9 cellular contexts compared by ENCODE assay signal in the genomic region with DNA sequence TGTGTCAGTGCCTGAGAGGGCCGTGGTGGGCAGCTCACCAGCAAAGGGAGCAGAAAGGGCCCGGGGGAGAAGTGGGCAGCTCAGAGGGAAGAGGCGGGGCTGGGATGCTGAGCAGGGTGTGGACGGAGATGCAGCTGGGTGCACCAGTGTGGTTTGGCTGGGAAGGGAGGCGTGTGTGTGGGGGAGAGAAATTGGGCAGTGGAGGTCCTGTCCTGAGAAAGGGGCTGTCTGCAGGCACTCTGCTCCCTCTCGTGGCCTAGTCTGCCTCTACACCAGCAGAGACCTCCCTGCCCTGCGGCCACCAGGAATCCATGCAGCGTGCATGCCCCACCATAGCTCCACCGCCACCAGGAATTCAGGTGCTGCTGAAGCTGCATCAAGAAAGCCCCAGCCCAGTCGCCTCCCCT. TPM values are rescaled to one million over a fixed set of nuclear protein-coding genes. Genes with fewer than 3 reads are reported as not detected.
A peak's percentile ranks its signal among the peaks of the same experiment; 100 is the strongest.
DNase-seq lines count a peak whose midpoint lies in the region; ATAC-seq and TF ChIP-seq lines count a peak whose summit lies in the region.
"Had no signal": no experiment of that assay in that cellular context is flagged by ENCODE, and none has a peak within 500 bp of the region (broad histone marks: within the 10 kb centered on the region; RNA-seq: fewer than 3 reads in every experiment).

No MANE protein-coding gene starts in this region.

- DNase-seq in AG10803 (ENCODE audit: low read depth) (peak; percentile 17), OCI-M1 (lab: John Stamatoyannopoulos, UW) (peak; percentile 2), fibroblast of pulmonary artery (ENCODE audit: low read depth) (peak; percentile 38), ascending aorta (ENCODE audit: low spot score in 2 of 2) (no peak), NCI-H2029 treated with DMSO at 0.1 percent for 48 hours (lab: John Stamatoyannopoulos, UW) (no peak), NCI-H1417 treated with DMSO at 0.1 percent for 48 hours (lab: John Stamatoyannopoulos, UW) (no peak)
- DNase-seq: activated gamma-delta T cell treated with Interleukin-2 at 50 U/mL for 16 hours had no signal

- H3K27ac ChIP-seq in ascending aorta = no peak overlapping the region

- ATAC-seq in HG02588 (IDR thresholded peaks at IDR 0.05; ENCODE audit: unreplicated experiment) = no peak

- H3K4me1 ChIP-seq in ascending aorta = peaks cover 5 to 9% of the 10 kb centered on the region in 2 donors

- intact Hi-C loops in ascending aorta (cut with DNase I) = no loop called here

- H3K4me3 ChIP-seq in AG10803 (ENCODE audit: low read length) (no peak overlapping the region), GM12875 (ENCODE audit: low read depth, low read length) (no peak overlapping the region), fibroblast of pulmonary artery (replicated peaks; ENCODE audit: low read depth, low read length) (no peak overlapping the region), ascending aorta (no peak overlapping the region)

- TF ChIP-seq CTCF in AG10803 (conservative IDR thresholded peaks at IDR 0.05; ENCODE audit: low read length) = peak; percentile 51
- peak; percentile 74 for TF ChIP-seq CTCF in GM12875 (IDR thresholded peaks at IDR 0.05; ENCODE audit: borderline replicate concordance, insufficient read depth, low read depth, low read length)
- peak; percentile 52 for TF ChIP-seq CTCF in fibroblast of pulmonary artery (IDR thresholded peaks at IDR 0.05; ENCODE audit: low read length, missing control alignments)
- peak in 1 of 3 experiments; percentile 9 for TF ChIP-seq CTCF in ascending aorta (IDR thresholded peaks at IDR 0.05)

- no peaks in the 10 kb centered on the region for H3K27me3 ChIP-seq in ascending aorta

- H3K9me3 ChIP-seq in ascending aorta = no peaks in the 10 kb centered on the region

- no peaks in the 10 kb centered on the region for H3K36me3 ChIP-seq in ascending aorta

RNA-seq across cellular contexts. Expression of gene TMEM121, which starts 6.4 kb away (rescaled TPM):
- total RNA-seq in ascending aorta = 34.6 TPM

RNA-seq across cellular contexts. Expression of gene TEDC1, which starts 41.7 kb away (rescaled TPM):
- 12.7 TPM for total RNA-seq in ascending aorta

RNA-seq across cellular contexts. Expression of gene CRIP1, which starts 46.1 kb away (rescaled TPM):
- 106 TPM for total RNA-seq in ascending aorta

RNA-seq across cellular contexts. Expression of gene CRIP2, which starts 58.1 kb away (rescaled TPM):
- total RNA-seq in ascending aorta = 665 TPM

Comparison
In these comparisons a context has a peak if more than half of its experiments do, and no peak if none do; other contexts are left out.
1. DNase-seq: peak in AG10803 (single experiment), OCI-M1 (single experiment) and fibroblast of pulmonary artery (single experiment); none in ascending aorta (0 of 2), NCI-H2029 treated with DMSO at 0.1 percent for 48 hours (single experiment) and NCI-H1417 treated with DMSO at 0.1 percent for 48 hours (single experiment).